Comparison of ENCODE assay signal across 12 cellular contexts in genomic region chr2:73887596-73888353, GRCh38. TPM values are rescaled to one million over a fixed set of nuclear protein-coding genes. Genes with fewer than 3 reads are reported as not detected.
A peak's percentile ranks its signal among the peaks of the same experiment; 100 is the strongest.
DNase-seq lines count a peak whose midpoint lies in the region; ATAC-seq, FAIRE-seq and TF ChIP-seq lines count a peak whose summit lies in the region.
"Not testable (repeated sequence)": the region's sequence is repeated elsewhere in the genome, so short reads cannot be mapped to it uniquely, and the experiment has no call there.
"Had no signal": no experiment of that assay in that cellular context is flagged by ENCODE, and none has a peak within 500 bp of the region (broad histone marks: within the 10 kb centered on the region; RNA-seq: fewer than 3 reads in every experiment).

No MANE protein-coding gene starts in this region.

- POLR2A ChIA-PET in A549 (lab: Yijun Ruan, JAX); PC-9 (lab: Charles Lee; ENCODE audit: unreplicated experiment); HepG2 (lab: Yijun Ruan, JAX): not testable (repeated sequence)

- not testable (repeated sequence) for BruUV-seq in PC-9 (replicated peaks; lab: Mats Ljungman, UMichigan); HepG2 (replicated peaks; lab: Mats Ljungman, UMichigan)

- H3K27me3 ChIP-seq in PC-9 (ENCODE audit: insufficient read depth, low read depth); bronchial epithelial cell (ENCODE audit: control insufficient read depth, insufficient read depth, low read length); stomach smooth muscle (ENCODE audit: control insufficient read depth in 1 of 2, insufficient read depth in 2 of 2, low read length in 2 of 2): not testable (repeated sequence)
- peaks cover 0 to 26% of the 10 kb centered on the region in 2 experiments for H3K27me3 ChIP-seq in HepG2 (ENCODE audit: control insufficient read depth in 1 of 2, insufficient read depth in 2 of 2, low read length in 2 of 2)

- 61% methylated on average over 11 of the region's 11 CpGs for WGBS in A549 (ENCODE audit: missing lambda C conversion rate)
- WGBS in HepG2 (ENCODE audit: low lambda C conversion rate) = 39% methylated on average over 11 of the region's 11 CpGs

- not testable (repeated sequence) for TF ChIP-seq CTCF in A549 (IDR thresholded peaks at IDR 0.05); PC-9 (conservative IDR thresholded peaks at IDR 0.05); bronchial epithelial cell (IDR thresholded peaks at IDR 0.05; ENCODE audit: insufficient read depth, low read length, severe bottlenecking); HepG2 (CRISPR knock-in tag; IDR thresholded peaks at IDR 0.05)

- H2AFZ ChIP-seq in PC-9 = peak overlapping the region; percentile 76
- H2AFZ ChIP-seq in HepG2 (ENCODE audit: low read length) = not testable (repeated sequence)

- H3K4me1 ChIP-seq in A549 = not testable (repeated sequence)
- H3K4me1 ChIP-seq in PC-9 (replicated peaks; ENCODE audit: insufficient read depth) (peaks cover 14% of the 10 kb centered on the region), HepG2 (ENCODE audit: insufficient read depth, low read length) (peaks cover 12% of the 10 kb centered on the region), stomach smooth muscle (ENCODE audit: control insufficient read depth, insufficient read depth, low read length) (peaks cover 32% of the 10 kb centered on the region)

- not testable (repeated sequence) for H3K9me3 ChIP-seq in A549; PC-9 (ENCODE audit: insufficient read depth, low read depth); HepG2 (ENCODE audit: low read length); stomach smooth muscle (ENCODE audit: control insufficient read depth in 2 of 2, low read length in 2 of 2)

- H3F3A ChIP-seq in PC-9 (ENCODE audit: insufficient read depth, low read depth) = not testable (repeated sequence)

- not testable (repeated sequence) for H3K9ac ChIP-seq in HepG2 (ENCODE audit: insufficient read depth, low read depth, low read length); stomach smooth muscle (ENCODE audit: low read length in 2 of 2)

- TF ChIP-seq RAD21 in A549 (conservative IDR thresholded peaks at IDR 0.05 in 1 of 2, IDR thresholded peaks at IDR 0.05 in 1 of 2); HepG2 (CRISPR knock-in tag; IDR thresholded peaks at IDR 0.05): not testable (repeated sequence)

- TF ChIP-seq EP300 in A549 (IDR thresholded peaks at IDR 0.05); HepG2 (IDR thresholded peaks at IDR 0.05; ENCODE audit: low read depth in 2 of 2, low read length in 2 of 2); HepG2 (CRISPR knock-in tag; IDR thresholded peaks at IDR 0.05; ENCODE audit: borderline replicate concordance): not testable (repeated sequence)

- CTCF ChIA-PET in A549 (lab: Yijun Ruan, JAX); PC-9 (lab: Charles Lee); HepG2 (lab: Yijun Ruan, JAX; ENCODE audit: low intra/inter-chr PET ratio, low total read pairs): not testable (repeated sequence)

- intact Hi-C loops in PC-9 (cut with micrococcal nuclease; ENCODE audit: unreplicated experiment); HepG2 (cut with micrococcal nuclease; ENCODE audit: unreplicated experiment): not testable (repeated sequence)

- not testable (repeated sequence) for H3K9me2 ChIP-seq in PC-9 (ENCODE audit: insufficient read depth)

- not testable (repeated sequence) for H3K4me3 ChIP-seq in A549; bronchial epithelial cell (ENCODE audit: low read depth, low read length); HepG2 (replicated peaks in 1 of 3; ENCODE audit: insufficient read depth in 1 of 3, low read depth in 2 of 3, low read length in 3 of 3)
- H3K4me3 ChIP-seq in PC-9 (peak overlapping the region; percentile 20; the same call in 1 of the 2 replicates), stomach smooth muscle (ENCODE audit: low read length in 2 of 2) (peak overlapping the region in 1 of 2 donors; percentile 4)

- not testable (repeated sequence) for H3K27ac ChIP-seq in A549; HepG2 (ENCODE audit: extremely low read length, insufficient read depth, low read length)
- H3K27ac ChIP-seq in PC-9 = peak overlapping the region; percentile 33; the same call in 1 of the 2 replicates
- peak overlapping the region; percentile 46 for H3K27ac ChIP-seq in stomach smooth muscle (ENCODE audit: low read length)

- not testable (repeated sequence) for FAIRE-seq in A549 (lab: Jason Lieb, UNC); bronchial epithelial cell (lab: Jason Lieb, UNC); HepG2 (lab: Jason Lieb, UNC)

- H3K36me3 ChIP-seq in PC-9 (ENCODE audit: low read depth); bronchial epithelial cell (ENCODE audit: control insufficient read depth, insufficient read depth, low read length); HepG2 (replicated peaks in 1 of 2; ENCODE audit: control insufficient read depth in 1 of 2, insufficient read depth in 2 of 2, low read length in 2 of 2); stomach smooth muscle (ENCODE audit: control insufficient read depth in 2 of 2, insufficient read depth in 2 of 2, low read length in 2 of 2): not testable (repeated sequence)

- not testable (repeated sequence) for TF ChIP-seq POLR2A in A549 (IDR thresholded peaks at IDR 0.05; ENCODE audit: low read length); HepG2 (IDR thresholded peaks at IDR 0.05; ENCODE audit: insufficient read depth in 1 of 2, low read depth in 2 of 2, low read length in 2 of 2)

- not testable (repeated sequence) for DNase-seq in A549 (ENCODE audit: low read depth in 1 of 2, low spot score in 1 of 2); PC-9; HepG2 (ENCODE audit: low spot score)
- peak; percentile 35 for DNase-seq in HPDE6-E6E7 (ENCODE audit: extremely low spot score)
- DNase-seq in activated CD4-positive, alpha-beta T cell treated with anti-CD3 and anti-CD28 coated beads for 48 hours = peak; percentile 22
- peak; percentile 24 for DNase-seq in activated naive CD4-positive, alpha-beta T cell treated with anti-CD3 and anti-CD28 coated beads, Interleukin-2, amount 50 U/mL, for 16 hours
- DNase-seq in bronchial epithelial cell (ENCODE audit: low read depth) = peak; percentile 64

- H3K4me2 ChIP-seq in A549 (peak overlapping the region; percentile 28), PC-9 (peak overlapping the region; percentile 67)
- not testable (repeated sequence) for H3K4me2 ChIP-seq in HepG2 (ENCODE audit: low read depth, low read length)

- H3K79me2 ChIP-seq in PC-9 (ENCODE audit: low read depth); HepG2 (ENCODE audit: insufficient read depth, low read length): not testable (repeated sequence)

- in situ Hi-C loops in HepG2 (cut with HindIII; ENCODE audit: extremely low pct_ligation_motif_present, low pct_unique_long_range_greater_than_20kb) = not testable (repeated sequence)

- ATAC-seq in A549 = peak in 1 of 2 experiments; percentile 33; a peak in 1 of 6 replicates
- not testable (repeated sequence) for ATAC-seq in HepG2

- H4K20me1 ChIP-seq in PC-9 (ENCODE audit: insufficient read depth); HepG2 (ENCODE audit: insufficient read depth, low read length): not testable (repeated sequence)

RNA-seq across cellular contexts. Expression of gene ACTG2, which starts 5.0 kb away (rescaled TPM):
- 0.04 and 0.07 TPM in 2 replicates for polyA plus RNA-seq in A549 (2011; rRNA removed)
- 0.34 and 0.36 TPM in 2 replicates for polyA plus RNA-seq in A549 (2012; cell fraction: cytosol; rRNA removed)
- 0.26 and 0.48 TPM in 2 replicates for polyA plus RNA-seq in A549 (2012; cell fraction: nucleus; rRNA removed)
- 0.26 to 0.51 TPM (median 0.33 TPM) in 3 replicates for polyA plus RNA-seq in A549 (2017; fragmentation: RNase III; extraction: RNeasy Plus Mini Kit Qiagen cat#74134 plus additional on column Dnase treatment)
- 0.21 and 1.4 TPM in 2 replicates for polyA minus RNA-seq in A549 (2011; rRNA and poly(A)+ RNA removed)
- not detected in 2 replicates for total RNA-seq in PC-9 (2021)
- not detected in 2 replicates for total RNA-seq in bronchial epithelial cell
- 0.13 and 0.14 TPM in 2 replicates for total RNA-seq in HepG2 (2016; rRNA removed; fragmentation: Illumina TruSeq; extraction: Trizol)
- total RNA-seq in HepG2 (2016; cell fraction: cytosol; rRNA removed; fragmentation: Illumina TruSeq; extraction: Trizol; ENCODE audit: low read depth) = not detected in 2 replicates
- total RNA-seq in HepG2 (2016; cell fraction: insoluble cytoplasmic fraction; rRNA removed; fragmentation: Illumina TruSeq; extraction: Trizol) = 0.06 and 0.43 TPM in 2 replicates
- 0.15 TPM in 1 of 2 replicates, not detected in the other for total RNA-seq in HepG2 (2016; cell fraction: membrane; rRNA removed; fragmentation: Illumina TruSeq; extraction: Trizol)
- 0.28 TPM in 1 of 2 replicates, not detected in the other for total RNA-seq in HepG2 (2016; cell fraction: nucleus; rRNA removed; fragmentation: Illumina TruSeq; extraction: Trizol)
- not detected in 2 replicates for polyA plus RNA-seq in HepG2 (2011; rRNA removed)
- polyA plus RNA-seq in HepG2 (2011; cell fraction: cytosol; rRNA removed) = 0.04 and 0.05 TPM in 2 replicates
- polyA plus RNA-seq in HepG2 (2011; cell fraction: nucleus; rRNA removed) = not detected in 2 replicates
- polyA plus RNA-seq in HepG2 (2012) = 0.12 TPM in 1 of 2 replicates, not detected in the other
- polyA plus RNA-seq in HepG2 (2016; cell fraction: cytosol; fragmentation: Illumina TruSeq; extraction: Trizol; ENCODE audit: low read depth) = 0.11 and 0.15 TPM in 2 replicates
- polyA plus RNA-seq in HepG2 (2016; cell fraction: insoluble cytoplasmic fraction; fragmentation: Illumina TruSeq; extraction: Trizol; ENCODE audit: low read depth) = 0.32 and 0.35 TPM in 2 replicates
- polyA plus RNA-seq in HepG2 (2016; cell fraction: membrane; fragmentation: Illumina TruSeq; extraction: Trizol; ENCODE audit: low read depth) = not detected in 2 replicates
- polyA plus RNA-seq in HepG2 (2016; cell fraction: nucleus; fragmentation: Illumina TruSeq; extraction: Trizol; ENCODE audit: insufficient read depth, low read depth) = 0.45 and 0.98 TPM in 2 replicates
- 0.28 TPM in 1 of 2 replicates, not detected in the other for polyA minus RNA-seq in HepG2 (2011; rRNA and poly(A)+ RNA removed; ENCODE audit: low replicate concordance)
- polyA minus RNA-seq in HepG2 (2011; cell fraction: cytosol; rRNA and poly(A)+ RNA removed) = not detected in 2 replicates
- not detected in 2 replicates for polyA minus RNA-seq in HepG2 (2011; cell fraction: nucleus; rRNA and poly(A)+ RNA removed)
- total RNA-seq: Calu3; CD4-positive, alpha-beta memory T cell; HT-29 had no signal
- polyA plus RNA-seq: CD4-positive, alpha-beta memory T cell; IgD-negative memory B cell had no signal

RNA-seq across cellular contexts. Expression of gene DGUOK, which starts 38.9 kb away (rescaled TPM):
- polyA plus RNA-seq in A549 (2011; rRNA removed) = 145 and 185 TPM in 2 replicates
- polyA plus RNA-seq in A549 (2012; cell fraction: cytosol; rRNA removed) = 151 and 179 TPM in 2 replicates
- 66.6 and 72.0 TPM in 2 replicates for polyA plus RNA-seq in A549 (2012; cell fraction: nucleus; rRNA removed)
- 128 to 131 TPM (median 129 TPM) in 3 replicates for polyA plus RNA-seq in A549 (2017; fragmentation: RNase III; extraction: RNeasy Plus Mini Kit Qiagen cat#74134 plus additional on column Dnase treatment)
- 43.1 and 44.4 TPM in 2 replicates for polyA minus RNA-seq in A549 (2011; rRNA and poly(A)+ RNA removed)
- 72.3 and 78.7 TPM in 2 replicates for total RNA-seq in PC-9 (2021)
- 39.3 and 40.8 TPM in 2 replicates for total RNA-seq in bronchial epithelial cell
- 105 and 130 TPM in 2 replicates for total RNA-seq in HepG2 (2016; rRNA removed; fragmentation: Illumina TruSeq; extraction: Trizol)
- 22.6 and 22.7 TPM in 2 replicates for total RNA-seq in HepG2 (2016; cell fraction: cytosol; rRNA removed; fragmentation: Illumina TruSeq; extraction: Trizol; ENCODE audit: low read depth)
- total RNA-seq in HepG2 (2016; cell fraction: insoluble cytoplasmic fraction; rRNA removed; fragmentation: Illumina TruSeq; extraction: Trizol) = 106 and 144 TPM in 2 replicates
- total RNA-seq in HepG2 (2016; cell fraction: membrane; rRNA removed; fragmentation: Illumina TruSeq; extraction: Trizol) = 48.1 and 55.5 TPM in 2 replicates
- 47.4 and 51.2 TPM in 2 replicates for total RNA-seq in HepG2 (2016; cell fraction: nucleus; rRNA removed; fragmentation: Illumina TruSeq; extraction: Trizol)
- polyA plus RNA-seq in HepG2 (2011; rRNA removed) = 124 and 137 TPM in 2 replicates
- 118 and 121 TPM in 2 replicates for polyA plus RNA-seq in HepG2 (2011; cell fraction: cytosol; rRNA removed)
- 36.3 and 40.1 TPM in 2 replicates for polyA plus RNA-seq in HepG2 (2011; cell fraction: nucleus; rRNA removed)
- polyA plus RNA-seq in HepG2 (2012) = 107 and 124 TPM in 2 replicates
- polyA plus RNA-seq in HepG2 (2016; cell fraction: cytosol; fragmentation: Illumina TruSeq; extraction: Trizol; ENCODE audit: low read depth) = 26.7 and 29.0 TPM in 2 replicates
- polyA plus RNA-seq in HepG2 (2016; cell fraction: insoluble cytoplasmic fraction; fragmentation: Illumina TruSeq; extraction: Trizol; ENCODE audit: low read depth) = 184 and 199 TPM in 2 replicates
- 57.6 and 62.2 TPM in 2 replicates for polyA plus RNA-seq in HepG2 (2016; cell fraction: membrane; fragmentation: Illumina TruSeq; extraction: Trizol; ENCODE audit: low read depth)
- polyA plus RNA-seq in HepG2 (2016; cell fraction: nucleus; fragmentation: Illumina TruSeq; extraction: Trizol; ENCODE audit: insufficient read depth, low read depth) = 105 and 115 TPM in 2 replicates
- 25.9 and 35.0 TPM in 2 replicates for polyA minus RNA-seq in HepG2 (2011; rRNA and poly(A)+ RNA removed; ENCODE audit: low replicate concordance)
- polyA minus RNA-seq in HepG2 (2011; cell fraction: cytosol; rRNA and poly(A)+ RNA removed) = 23.1 and 30.6 TPM in 2 replicates
- polyA minus RNA-seq in HepG2 (2011; cell fraction: nucleus; rRNA and poly(A)+ RNA removed) = 23.6 and 37.7 TPM in 2 replicates

RNA-seq across cellular contexts. Expression of gene STAMBP, which starts 59.0 kb away (rescaled TPM):
- polyA plus RNA-seq in A549 (2011; rRNA removed) (86.1 and 96.3 TPM in 2 replicates), A549 (2017; fragmentation: RNase III; extraction: RNeasy Plus Mini Kit Qiagen cat#74134 plus additional on column Dnase treatment) (42.1 to 45.6 TPM (median 44.4 TPM) in 3 replicates), HepG2 (2011; rRNA removed) (45.2 and 49.6 TPM in 2 replicates)
- 39.4 and 43.7 TPM in 2 replicates for polyA plus RNA-seq in A549 (2012; cell fraction: cytosol; rRNA removed)
- 23.1 and 25.6 TPM in 2 replicates for polyA plus RNA-seq in A549 (2012; cell fraction: nucleus; rRNA removed)
- polyA minus RNA-seq in A549 (2011; rRNA and poly(A)+ RNA removed) = 50.6 and 67.2 TPM in 2 replicates
- total RNA-seq in PC-9 (2021) (42.9 and 52.2 TPM in 2 replicates), bronchial epithelial cell (24.0 and 36.4 TPM in 2 replicates), HepG2 (2016; rRNA removed; fragmentation: Illumina TruSeq; extraction: Trizol) (53.2 and 85.0 TPM in 2 replicates)
- 14.5 and 16.7 TPM in 2 replicates for total RNA-seq in HepG2 (2016; cell fraction: cytosol; rRNA removed; fragmentation: Illumina TruSeq; extraction: Trizol; ENCODE audit: low read depth)
- total RNA-seq in HepG2 (2016; cell fraction: insoluble cytoplasmic fraction; rRNA removed; fragmentation: Illumina TruSeq; extraction: Trizol) = 55.9 and 77.3 TPM in 2 replicates
- 37.7 and 40.2 TPM in 2 replicates for total RNA-seq in HepG2 (2016; cell fraction: membrane; rRNA removed; fragmentation: Illumina TruSeq; extraction: Trizol)
- 22.6 and 27.3 TPM in 2 replicates for total RNA-seq in HepG2 (2016; cell fraction: nucleus; rRNA removed; fragmentation: Illumina TruSeq; extraction: Trizol)
- polyA plus RNA-seq in HepG2 (2011; cell fraction: cytosol; rRNA removed) = 45.4 and 45.5 TPM in 2 replicates
- 28.3 and 31.6 TPM in 2 replicates for polyA plus RNA-seq in HepG2 (2011; cell fraction: nucleus; rRNA removed)
- 42.0 and 47.4 TPM in 2 replicates for polyA plus RNA-seq in HepG2 (2012)
- polyA plus RNA-seq in HepG2 (2016; cell fraction: cytosol; fragmentation: Illumina TruSeq; extraction: Trizol; ENCODE audit: low read depth) = 14.9 and 19.3 TPM in 2 replicates
- 101 and 102 TPM in 2 replicates for polyA plus RNA-seq in HepG2 (2016; cell fraction: insoluble cytoplasmic fraction; fragmentation: Illumina TruSeq; extraction: Trizol; ENCODE audit: low read depth)
- polyA plus RNA-seq in HepG2 (2016; cell fraction: membrane; fragmentation: Illumina TruSeq; extraction: Trizol; ENCODE audit: low read depth) = 40.1 and 47.1 TPM in 2 replicates
- 60.5 and 61.0 TPM in 2 replicates for polyA plus RNA-seq in HepG2 (2016; cell fraction: nucleus; fragmentation: Illumina TruSeq; extraction: Trizol; ENCODE audit: insufficient read depth, low read depth)
- polyA minus RNA-seq in HepG2 (2011; rRNA and poly(A)+ RNA removed; ENCODE audit: low replicate concordance) = 48.4 and 50.1 TPM in 2 replicates
- 26.0 and 29.4 TPM in 2 replicates for polyA minus RNA-seq in HepG2 (2011; cell fraction: cytosol; rRNA and poly(A)+ RNA removed)
- 27.8 and 34.1 TPM in 2 replicates for polyA minus RNA-seq in HepG2 (2011; cell fraction: nucleus; rRNA and poly(A)+ RNA removed)
